ENCODE assay signal across 25 cellular contexts in the genomic region with DNA sequence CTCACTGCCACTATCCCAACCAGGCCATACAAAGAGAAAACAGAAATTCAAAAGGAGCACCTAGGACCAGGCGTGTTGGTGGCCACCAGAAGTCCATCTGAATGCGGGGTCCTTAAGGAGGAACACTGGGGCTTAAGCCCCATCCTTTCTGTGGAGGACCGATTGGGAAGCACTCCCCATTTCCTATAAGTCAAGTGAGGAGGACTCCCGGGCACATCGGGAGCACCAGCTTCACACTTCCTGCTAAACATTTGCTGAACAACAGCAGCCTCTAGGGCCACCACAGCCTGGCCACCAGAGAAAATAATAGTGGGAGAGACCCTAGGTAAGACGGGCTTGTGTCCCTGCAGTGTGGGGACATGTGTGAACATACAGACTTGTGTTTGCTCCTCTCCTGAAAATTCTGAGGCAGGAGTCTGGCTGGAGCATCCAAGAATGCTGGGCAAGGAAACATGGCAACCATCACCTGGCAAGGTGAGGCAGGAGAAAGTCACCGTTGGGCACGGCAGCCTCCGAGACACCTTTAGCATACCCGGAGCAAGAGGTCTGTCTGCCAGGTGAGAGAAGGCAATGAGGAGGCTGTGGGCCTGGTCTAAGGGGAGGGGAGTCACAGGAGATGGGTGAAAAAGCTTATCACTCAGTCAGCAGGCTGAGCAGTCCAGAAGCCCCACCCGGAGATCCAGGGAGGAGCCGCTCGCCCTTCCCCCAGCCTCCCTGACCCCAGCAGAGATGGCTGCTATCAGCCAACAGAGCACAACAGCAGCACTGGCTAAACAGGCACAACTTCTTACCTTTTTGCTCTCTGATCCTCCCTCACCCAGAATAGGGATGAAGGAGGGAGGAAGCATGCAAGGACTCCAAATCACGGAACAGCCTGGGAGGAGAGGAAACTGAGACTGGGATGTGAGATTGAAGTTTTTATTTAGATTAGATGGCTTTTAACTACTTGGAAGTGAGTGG.
A peak's percentile ranks its signal among the peaks of the same experiment; 100 is the strongest.
DNase-seq lines count a peak whose midpoint lies in the region; FAIRE-seq and TF ChIP-seq lines count a peak whose summit lies in the region.
"Had no signal": no experiment of that assay in that cellular context is flagged by ENCODE, and none has a peak within 500 bp of the region (broad histone marks: within the 10 kb centered on the region; RNA-seq: fewer than 3 reads in every experiment).

No MANE protein-coding gene starts in this region.

- H3K9me3 ChIP-seq in WERI-Rb-1 (ENCODE audit: severe bottlenecking) (no peaks in the 10 kb centered on the region), kidney (ENCODE audit: control insufficient read depth in 1 of 2, low read length in 2 of 2) (no peaks in the 10 kb centered on the region), spleen (peaks cover 0 to 5% (median under 1%) of the 10 kb centered on the region in 8 donors), HAP-1 (no peaks in the 10 kb centered on the region)
- H3K9me3 ChIP-seq: body of pancreas, MG63, Peyer's patch, thoracic aorta, vagina had no signal

- no peak overlapping the region for H3K9ac ChIP-seq in kidney (ENCODE audit: low read length in 2 of 2)

- H3K27me3 Mint-ChIP-seq in activated CD4-positive, alpha-beta T cell treated with anti-CD3 and anti-CD28 coated beads, Interleukin-2, amount 10 ng/mL, durations not matched to agents 24 days and 14 days = peaks cover 13% of the 10 kb centered on the region
- peaks cover 22% of the 10 kb centered on the region for H3K27me3 Mint-ChIP-seq in activated CD4-positive, alpha-beta T cell treated with anti-CD3 and anti-CD28 coated beads, Interleukin-2, amount 10 ng/mL, durations not matched to agents 7 days and 5 days
- peaks cover 7% of the 10 kb centered on the region for H3K27me3 Mint-ChIP-seq in activated naive CD4-positive, alpha-beta T cell treated with anti-CD3 and anti-CD28 coated beads, Interleukin-2, amount 10 ng/mL, durations not matched to agents 7 days and 5 days

- H3K4me1 ChIP-seq in kidney (ENCODE audit: control insufficient read depth in 1 of 2, insufficient read depth in 1 of 2, low read depth in 1 of 2, low read length in 2 of 2) (no peaks in the 10 kb centered on the region), spleen (no peaks in the 10 kb centered on the region), HAP-1 (peaks cover 3% of the 10 kb centered on the region; the same call in 1 of the 2 replicates)
- H3K4me1 ChIP-seq: adrenal gland, body of pancreas, Peyer's patch, vagina had no signal

- H3K27ac ChIP-seq in WERI-Rb-1 (no peak overlapping the region), kidney (ENCODE audit: low read depth in 2 of 2, low read length in 2 of 2) (no peak overlapping the region), spleen (no peak overlapping the region)
- H3K27ac ChIP-seq: 22Rv1, adrenal gland, body of pancreas, Peyer's patch, thoracic aorta, vagina had no signal

- no peaks in the 10 kb centered on the region for H3K36me3 Mint-ChIP-seq in activated CD4-positive, alpha-beta T cell treated with anti-CD3 and anti-CD28 coated beads, Interleukin-2, amount 10 ng/mL, durations not matched to agents 24 days and 14 days (ENCODE audit: low read depth)
- no peaks in the 10 kb centered on the region for H3K36me3 Mint-ChIP-seq in activated CD4-positive, alpha-beta T cell treated with anti-CD3 and anti-CD28 coated beads, Interleukin-2, amount 10 ng/mL, durations not matched to agents 7 days and 5 days (ENCODE audit: low read depth)
- no peaks in the 10 kb centered on the region for H3K36me3 Mint-ChIP-seq in activated naive CD4-positive, alpha-beta T cell treated with anti-CD3 and anti-CD28 coated beads, Interleukin-2, amount 10 ng/mL, durations not matched to agents 7 days and 5 days
- H3K36me3 Mint-ChIP-seq: CD4-positive, alpha-beta memory T cell had no signal

- DNase-seq in activated CD4-positive, alpha-beta T cell treated with anti-CD3 and anti-CD28 coated beads, Interleukin-2, amount 10 ng/mL, durations not matched to agents 24 days and 14 days = peak; percentile 46
- no peak for DNase-seq in activated CD4-positive, alpha-beta T cell treated with anti-CD3 and anti-CD28 coated beads, Interleukin-2, amount 10 ng/mL, durations not matched to agents 7 days and 5 days
- DNase-seq in WERI-Rb-1 (peak; percentile 16), kidney (peak; percentile 21), spleen (peak; percentile 46), HAP-1 (ENCODE audit: low spot score in 2 of 2) (no peak), AG08395 (ENCODE audit: low spot score) (no peak)
- DNase-seq in activated naive CD4-positive, alpha-beta T cell treated with anti-CD3 and anti-CD28 coated beads, Interleukin-2, amount 10 ng/mL, durations not matched to agents 7 days and 5 days = no peak
- DNase-seq: activated CD8-positive, alpha-beta T cell treated with anti-CD3 and anti-CD28 coated beads, Interleukin-2, amount 10 ng/mL, durations not matched to agents 7 days and 5 days; activated T-cell treated with anti-CD3 and anti-CD28 coated beads, Interleukin-2, amount 50 U/mL, for 24 hours; body of pancreas; CD4-positive, alpha-beta memory T cell; HCEC 1CT; KG1; MG63; NCI-H2029; NCI-H526 treated with DMSO at 0.1 percent for 48 hours; Peyer's patch; stimulated activated naive CD8-positive, alpha-beta T cell treated with anti-CD3 and anti-CD28 coated beads, Interleukin-15, Interleukin-2, amounts not matched to agents 100 U/mL and 50 U/mL, for 24 hours had no signal

- H3K9me3 Mint-ChIP-seq in activated CD4-positive, alpha-beta T cell treated with anti-CD3 and anti-CD28 coated beads, Interleukin-2, amount 10 ng/mL, durations not matched to agents 24 days and 14 days = peaks cover 3% of the 10 kb centered on the region
- H3K9me3 Mint-ChIP-seq in activated CD4-positive, alpha-beta T cell treated with anti-CD3 and anti-CD28 coated beads, Interleukin-2, amount 10 ng/mL, durations not matched to agents 7 days and 5 days = no peaks in the 10 kb centered on the region
- no peaks in the 10 kb centered on the region for H3K9me3 Mint-ChIP-seq in activated naive CD4-positive, alpha-beta T cell treated with anti-CD3 and anti-CD28 coated beads, Interleukin-2, amount 10 ng/mL, durations not matched to agents 7 days and 5 days
- H3K9me3 Mint-ChIP-seq: activated T-cell treated with anti-CD3 and anti-CD28 coated beads, Interleukin-2, amount 50 U/mL, for 24 hours; nephron had no signal

- H3K4me1 Mint-ChIP-seq in activated CD4-positive, alpha-beta T cell treated with anti-CD3 and anti-CD28 coated beads, Interleukin-2, amount 10 ng/mL, durations not matched to agents 24 days and 14 days = peaks cover 2% of the 10 kb centered on the region
- peaks cover 5% of the 10 kb centered on the region for H3K4me1 Mint-ChIP-seq in activated CD4-positive, alpha-beta T cell treated with anti-CD3 and anti-CD28 coated beads, Interleukin-2, amount 10 ng/mL, durations not matched to agents 7 days and 5 days
- no peaks in the 10 kb centered on the region for H3K4me1 Mint-ChIP-seq in activated naive CD4-positive, alpha-beta T cell treated with anti-CD3 and anti-CD28 coated beads, Interleukin-2, amount 10 ng/mL, durations not matched to agents 7 days and 5 days
- H3K4me1 Mint-ChIP-seq: nephron had no signal

- WGBS in spleen, 5 donors = 71 to 84% (median 81%) methylated on average over 13 to 14 of the region's 14 CpGs

- CTCF ChIA-PET in activated CD4-positive, alpha-beta T cell treated with anti-CD3 and anti-CD28 coated beads, Interleukin-2, amount 10 ng/mL, durations not matched to agents 7 days and 5 days (lab: Charles Lee) = no interaction called here
- CTCF ChIA-PET in activated naive CD4-positive, alpha-beta T cell treated with anti-CD3 and anti-CD28 coated beads, Interleukin-2, amount 10 ng/mL, durations not matched to agents 7 days and 5 days (lab: Charles Lee) = no interaction called here

- TF ChIP-seq POLR2A in spleen (IDR thresholded peaks at IDR 0.05) = no peak

- H3K27ac Mint-ChIP-seq in activated CD4-positive, alpha-beta T cell treated with anti-CD3 and anti-CD28 coated beads, Interleukin-2, amount 10 ng/mL, durations not matched to agents 24 days and 14 days = no peak overlapping the region
- H3K27ac Mint-ChIP-seq in activated CD4-positive, alpha-beta T cell treated with anti-CD3 and anti-CD28 coated beads, Interleukin-2, amount 10 ng/mL, durations not matched to agents 7 days and 5 days = no peak overlapping the region
- H3K27ac Mint-ChIP-seq in activated naive CD4-positive, alpha-beta T cell treated with anti-CD3 and anti-CD28 coated beads, Interleukin-2, amount 10 ng/mL, durations not matched to agents 7 days and 5 days = no peak overlapping the region
- H3K27ac Mint-ChIP-seq: activated CD8-positive, alpha-beta T cell treated with anti-CD3 and anti-CD28 coated beads, Interleukin-2, amount 10 ng/mL, durations not matched to agents 7 days and 5 days; activated T-cell treated with anti-CD3 and anti-CD28 coated beads, Interleukin-2, amount 50 U/mL, for 24 hours; CD4-positive, alpha-beta memory T cell; nephron had no signal

- intact Hi-C loops in activated CD4-positive, alpha-beta T cell treated with anti-CD3 and anti-CD28 coated beads, Interleukin-2, amount 10 ng/mL, durations not matched to agents 24 days and 14 days (cut with micrococcal nuclease) = no loop called here
- intact Hi-C loops in kidney (cut with DNase I) (no loop called here), spleen (cut with DNase I; ENCODE audit: low total_unique reads) (no loop called here)

- POLR2A ChIA-PET in activated CD4-positive, alpha-beta T cell treated with anti-CD3 and anti-CD28 coated beads, Interleukin-2, amount 10 ng/mL, durations not matched to agents 7 days and 5 days (lab: Charles Lee) = no interaction called here

- no peak overlapping the region for H3K4me3 Mint-ChIP-seq in activated CD4-positive, alpha-beta T cell treated with anti-CD3 and anti-CD28 coated beads, Interleukin-2, amount 10 ng/mL, durations not matched to agents 24 days and 14 days
- H3K4me3 Mint-ChIP-seq in activated CD4-positive, alpha-beta T cell treated with anti-CD3 and anti-CD28 coated beads, Interleukin-2, amount 10 ng/mL, durations not matched to agents 7 days and 5 days = no peak overlapping the region
- H3K4me3 Mint-ChIP-seq in activated naive CD4-positive, alpha-beta T cell treated with anti-CD3 and anti-CD28 coated beads, Interleukin-2, amount 10 ng/mL, durations not matched to agents 7 days and 5 days = no peak overlapping the region
- H3K4me3 Mint-ChIP-seq: activated CD8-positive, alpha-beta T cell treated with anti-CD3 and anti-CD28 coated beads, Interleukin-2, amount 10 ng/mL, durations not matched to agents 7 days and 5 days; activated T-cell treated with anti-CD3 and anti-CD28 coated beads, Interleukin-2, amount 50 U/mL, for 24 hours; CD4-positive, alpha-beta memory T cell; nephron had no signal

- no peak overlapping the region for H3K4me3 ChIP-seq in WERI-Rb-1 (ENCODE audit: low read depth, low read length)
- H3K4me3 ChIP-seq in kidney (ENCODE audit: low read length in 2 of 2) = no peak overlapping the region
- no peak overlapping the region for H3K4me3 ChIP-seq in spleen
- no peak overlapping the region for H3K4me3 ChIP-seq in HAP-1
- H3K4me3 ChIP-seq: adrenal gland, body of pancreas, MG63, Peyer's patch, thoracic aorta, vagina had no signal

- H3K27me3 ChIP-seq in WERI-Rb-1 (ENCODE audit: insufficient read depth, low read depth, severe bottlenecking) (no peaks in the 10 kb centered on the region), spleen (replicated peaks in 1 of 7) (peaks cover 0 to 31% (median 0%) of the 10 kb centered on the region in 7 donors), HAP-1 (ENCODE audit: low read depth) (peaks cover 2% of the 10 kb centered on the region)
- H3K27me3 ChIP-seq: adrenal gland, body of pancreas, Peyer's patch, vagina had no signal

- TF ChIP-seq CTCF in WERI-Rb-1 (IDR thresholded peaks at IDR 0.05; ENCODE audit: low read depth, low read length) (no peak), kidney (IDR thresholded peaks at IDR 0.05; ENCODE audit: borderline replicate concordance, extremely low read depth, insufficient read depth) (no peak), spleen (IDR thresholded peaks at IDR 0.05 in 8 of 11, conservative IDR thresholded peaks at IDR 0.05 in 3 of 11) (no peak)

- H3K36me3 ChIP-seq in WERI-Rb-1 (no peaks in the 10 kb centered on the region), kidney (ENCODE audit: control insufficient read depth in 1 of 2, insufficient read depth in 2 of 2, low read length in 2 of 2) (no peaks in the 10 kb centered on the region), spleen (no peaks in the 10 kb centered on the region), HAP-1 (replicated peaks) (no peaks in the 10 kb centered on the region)
- H3K36me3 ChIP-seq: adrenal gland, MG63, Peyer's patch, thoracic aorta, vagina had no signal

- in situ Hi-C loops in HAP-1 (cut with MboI; ENCODE audit: low sequenced_read_pairs) = no loop called here

- FAIRE-seq in kidney (lab: Jason Lieb, UNC) = no peak
- FAIRE-seq: islet of Langerhans had no signal

Comparison
In these comparisons a context has a peak if more than half of its experiments do, and no peak if none do; other contexts are left out.
1. DNase-seq: peak in activated CD4-positive, alpha-beta T cell treated with anti-CD3 and anti-CD28 coated beads, Interleukin-2, amount 10 ng/mL, durations not matched to agents 24 days and 14 days (single experiment), WERI-Rb-1 (single experiment), kidney (single experiment) and spleen (single experiment); none in activated CD4-positive, alpha-beta T cell treated with anti-CD3 and anti-CD28 coated beads, Interleukin-2, amount 10 ng/mL, durations not matched to agents 7 days and 5 days (single experiment), activated naive CD4-positive, alpha-beta T cell treated with anti-CD3 and anti-CD28 coated beads, Interleukin-2, amount 10 ng/mL, durations not matched to agents 7 days and 5 days (single experiment), HAP-1 (0 of 2) and AG08395 (single experiment).